Comparison of ENCODE assay signal across 28 cellular contexts in genomic region chr10:18235477-18235876, GRCh38.
"Had no signal": no experiment of that assay in that cellular context is flagged by ENCODE, and none has a peak within 500 bp of the region (broad histone marks: within the 10 kb centered on the region; RNA-seq: fewer than 3 reads in every experiment).

No MANE protein-coding gene starts in this region.

- H3K36me3 ChIP-seq: neural progenitor cell, ovary, right lobe of liver, sigmoid colon, stomach, thoracic aorta, thyroid gland, tibial nerve, upper lobe of left lung, vagina had no signal

- H3K9me3 Mint-ChIP-seq: natural killer cell; nephron; stimulated activated effector memory CD8-positive, alpha-beta T cell treated with anti-CD3 and anti-CD28 coated beads, Interleukin-12 subunit alpha, Interleukin-12 subunit beta, amount 100 ng/mL, for 72 hours; stimulated activated naive B cell treated with anti-CD40 and anti-IgM and Interleukin-4, amounts not matched to agents 10 μg/mL and 1 μg/mL and 100 μg/mL, for 72 hours; stimulated activated naive CD8-positive, alpha-beta T cell treated with anti-CD3 and anti-CD28 coated beads, Interleukin-15, Interleukin-2, amounts not matched to agents 100 ng/mL and 50 ng/mL, for 24 hours had no signal

- H3K4me1 Mint-ChIP-seq: natural killer cell; stimulated activated effector memory CD8-positive, alpha-beta T cell treated with anti-CD3 and anti-CD28 coated beads, Interleukin-12 subunit alpha, Interleukin-12 subunit beta, amount 100 ng/mL, for 72 hours; stimulated activated naive B cell treated with anti-CD40 and anti-IgM and Interleukin-4, amounts not matched to agents 10 μg/mL and 1 μg/mL and 100 μg/mL, for 72 hours had no signal

- H3K4me3 Mint-ChIP-seq: natural killer cell; nephron; neural progenitor cell; stimulated activated effector memory CD8-positive, alpha-beta T cell treated with anti-CD3 and anti-CD28 coated beads, Interleukin-12 subunit alpha, Interleukin-12 subunit beta, amount 100 ng/mL, for 72 hours; stimulated activated naive B cell treated with anti-CD40 and anti-IgM and Interleukin-4, amounts not matched to agents 10 μg/mL and 1 μg/mL and 100 μg/mL, for 72 hours; stimulated activated naive CD8-positive, alpha-beta T cell treated with anti-CD3 and anti-CD28 coated beads, Interleukin-15, Interleukin-2, amounts not matched to agents 100 ng/mL and 50 ng/mL, for 24 hours had no signal

- H3K27me3 Mint-ChIP-seq: stimulated activated naive CD8-positive, alpha-beta T cell treated with anti-CD3 and anti-CD28 coated beads, Interleukin-15, Interleukin-2, amounts not matched to agents 100 ng/mL and 50 ng/mL, for 24 hours had no signal

- ATAC-seq: natural killer cell; psoas muscle; right cardiac atrium; right lobe of liver; stimulated activated effector memory CD8-positive, alpha-beta T cell treated with anti-CD3 and anti-CD28 coated beads, Interleukin-12 subunit alpha, Interleukin-12 subunit beta, amount 100 ng/mL, for 72 hours; stimulated activated naive B cell treated with anti-CD40 and anti-IgM and Interleukin-4, amounts not matched to agents 10 μg/mL and 1 μg/mL and 100 μg/mL, for 72 hours had no signal

- H3K9me3 ChIP-seq: ovary, psoas muscle, right lobe of liver, sigmoid colon, stomach, thoracic aorta, thyroid gland, tibial nerve, upper lobe of left lung, vagina had no signal

- H3K4me1 ChIP-seq: parathyroid adenoma, psoas muscle, right lobe of liver, upper lobe of left lung, vagina had no signal

- H3K27ac Mint-ChIP-seq: natural killer cell; nephron; neural progenitor cell; progenitor cell of endocrine pancreas; stimulated activated effector memory CD8-positive, alpha-beta T cell treated with anti-CD3 and anti-CD28 coated beads, Interleukin-12 subunit alpha, Interleukin-12 subunit beta, amount 100 ng/mL, for 72 hours; stimulated activated naive B cell treated with anti-CD40 and anti-IgM and Interleukin-4, amounts not matched to agents 10 μg/mL and 1 μg/mL and 100 μg/mL, for 72 hours; stimulated activated naive CD8-positive, alpha-beta T cell treated with anti-CD3 and anti-CD28 coated beads, Interleukin-15, Interleukin-2, amounts not matched to agents 100 ng/mL and 50 ng/mL, for 24 hours had no signal

- H3K27me3 ChIP-seq: neural progenitor cell, ovary, right lobe of liver, sigmoid colon, stomach, thyroid gland, tibial nerve, upper lobe of left lung, vagina had no signal

- DNase-seq: natural killer cell; occipital lobe; ovary; posterior cingulate gyrus; psoas muscle; right lobe of liver; sigmoid colon; small intestine; stimulated activated CD4-positive, alpha-beta T cell treated with anti-CD3 and anti-CD28 coated beads, Interleukin-15, amount 100 ng/mL, for 24 hours; stimulated activated CD4-positive, alpha-beta T cell treated with anti-CD3 and anti-CD28 coated beads, Interleukin-2, amount 100 ng/mL, for 24 hours; stimulated activated CD4-positive, alpha-beta T cell treated with anti-CD3 and anti-CD28 coated beads, Interleukin-2, amount 100 ng/mL, for 48 hours; stimulated activated CD4-positive, alpha-beta T cell treated with anti-CD3 and anti-CD28 coated beads, Interleukin-4, amount 100 ng/mL, for 24 hours; stimulated activated naive B cell treated with anti-CD40 and anti-IgM and Interleukin-4, amounts not matched to agents 10 μg/mL and 1 μg/mL and 100 μg/mL, for 72 hours; stimulated activated naive CD4-positive, alpha-beta T cell treated with Interleukin-2 at 50 U/mL for 16 hours; stomach; thyroid gland; trophoblast cell; upper lobe of left lung had no signal

- H3K36me3 Mint-ChIP-seq: natural killer cell; neural progenitor cell; stimulated activated effector memory CD8-positive, alpha-beta T cell treated with anti-CD3 and anti-CD28 coated beads, Interleukin-12 subunit alpha, Interleukin-12 subunit beta, amount 100 ng/mL, for 72 hours; stimulated activated naive B cell treated with anti-CD40 and anti-IgM and Interleukin-4, amounts not matched to agents 10 μg/mL and 1 μg/mL and 100 μg/mL, for 72 hours had no signal

- H3K4me3 ChIP-seq: neural progenitor cell, ovary, psoas muscle, right lobe of liver, sigmoid colon, stomach, thoracic aorta, thyroid gland, tibial nerve, upper lobe of left lung, vagina had no signal

- H3K27ac ChIP-seq: neural progenitor cell, ovary, parathyroid adenoma, psoas muscle, right lobe of liver, stomach, thoracic aorta, thyroid gland, tibial nerve, upper lobe of left lung, vagina had no signal
